9 cellular contexts compared by ENCODE assay signal in the genomic region with DNA sequence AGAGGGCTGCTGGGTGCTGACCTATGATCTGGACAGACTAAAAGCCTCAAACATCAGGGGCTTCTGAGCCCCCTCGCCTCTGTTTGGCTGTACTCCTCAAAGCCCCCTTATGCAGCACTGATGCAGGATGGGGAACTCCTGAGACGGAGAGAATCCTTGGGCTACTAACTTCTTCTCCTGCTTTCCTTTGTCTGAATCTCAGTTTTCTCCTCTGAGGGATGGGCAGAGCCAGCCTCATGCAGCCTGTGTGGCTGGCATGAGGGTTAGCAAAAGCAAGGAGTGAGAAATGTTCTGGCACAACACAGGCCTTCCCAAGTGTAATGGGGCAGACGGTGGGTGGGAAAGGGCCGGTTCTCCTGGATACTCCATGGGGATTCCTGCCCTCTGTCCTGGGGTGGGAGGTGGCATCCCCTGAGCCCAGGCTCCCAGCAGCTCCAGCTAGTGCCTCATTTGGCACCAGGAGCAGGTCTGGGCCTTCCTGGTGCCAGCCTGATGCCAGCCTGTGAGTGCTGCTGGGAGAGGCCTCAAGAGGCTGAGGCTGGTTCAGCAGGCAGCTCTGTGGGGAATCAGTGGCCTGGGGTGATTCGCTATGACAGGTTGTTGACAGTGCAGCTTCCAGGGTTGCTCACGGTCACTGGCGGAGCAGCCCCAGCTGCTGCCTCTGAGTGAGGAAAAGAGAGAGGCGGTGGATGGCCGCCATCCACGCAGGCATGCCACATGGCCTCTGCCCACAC. TPM values are rescaled to one million over a fixed set of nuclear protein-coding genes. Genes with fewer than 3 reads are reported as not detected.
DNase-seq lines count a peak whose midpoint lies in the region; ATAC-seq and TF ChIP-seq lines count a peak whose summit lies in the region.
"Had no signal": no experiment of that assay in that cellular context is flagged by ENCODE, and none has a peak within 500 bp of the region (broad histone marks: within the 10 kb centered on the region; RNA-seq: fewer than 3 reads in every experiment).

No MANE protein-coding gene starts in this region.

- no peak overlapping the region for H2BK15ac ChIP-seq in mesendoderm (replicated peaks; ENCODE audit: low read depth)

- peaks cover 2% of the 10 kb centered on the region for H3K4me1 ChIP-seq in mesendoderm (ENCODE audit: control insufficient read depth, low read depth, low read length)

- no peak overlapping the region for H3K4ac ChIP-seq in mesendoderm (ENCODE audit: low read depth, low read length)

- no peak overlapping the region for H3K23ac ChIP-seq in mesendoderm (ENCODE audit: low read length)

- no peak overlapping the region for H3K4me2 ChIP-seq in mesendoderm (ENCODE audit: low read length)

- WGBS in mesendoderm (ENCODE audit: extremely low coverage, insufficient coverage, low lambda C conversion rate) = no CpG with 5 or more reads among the region's 10 CpGs

- no peak overlapping the region for H3K4me3 ChIP-seq in mesendoderm (ENCODE audit: low read length)

- DNase-seq in NCI-H2171 treated with DMSO at 0.1 percent for 48 hours (lab: John Stamatoyannopoulos, UW) (peak; percentile 44), NCI-H2171 (lab: John Stamatoyannopoulos, UW) (no peak), left ventricle myocardium superior (peak; percentile 80), substantia nigra (lab: John Stamatoyannopoulos, UW) (peak in 16 of 49 donors; percentile 13 to 58 (median 33)), mesendoderm (no peak)
- DNase-seq: NCI-H1930 had no signal

- peak; percentile 86 for ATAC-seq in SK-N-SH treated with all-trans-retinoic acid at 6 μM for 48 hours
- ATAC-seq in left ventricle myocardium superior = peak; percentile 86
- no peak for ATAC-seq in GM21723 (IDR thresholded peaks at IDR 0.05; ENCODE audit: unreplicated experiment)
- no peak for ATAC-seq in HG03039 (IDR thresholded peaks at IDR 0.05; ENCODE audit: unreplicated experiment)

- H3K27ac ChIP-seq in substantia nigra (ENCODE audit: low read depth, low read length, poor library complexity, severe bottlenecking) = peak overlapping the region; percentile 72
- H3K27ac ChIP-seq in mesendoderm (ENCODE audit: low read depth, low read length) = no peak overlapping the region

- peaks cover 1% of the 10 kb centered on the region for H3K79me1 ChIP-seq in mesendoderm (ENCODE audit: low read length)

- no peak overlapping the region for H4K8ac ChIP-seq in mesendoderm (ENCODE audit: low read depth, low read length)

- intact Hi-C loops in left ventricle myocardium superior (cut with micrococcal nuclease) = no loop called here

- no peaks in the 10 kb centered on the region for H3K36me3 ChIP-seq in mesendoderm (ENCODE audit: control insufficient read depth, insufficient read depth, low read length)

- no peak overlapping the region for H2BK5ac ChIP-seq in mesendoderm (ENCODE audit: low read length)

- H2BK120ac ChIP-seq in mesendoderm (ENCODE audit: low read depth, low read length) = no peak overlapping the region

- H3K27me3 ChIP-seq in mesendoderm (ENCODE audit: insufficient read depth, low read length, poor library complexity) = no peaks in the 10 kb centered on the region

- no peak overlapping the region for H3K9ac ChIP-seq in mesendoderm (ENCODE audit: low read length)

- no peak overlapping the region for H4K5ac ChIP-seq in mesendoderm (ENCODE audit: low read length)

- H3K79me2 ChIP-seq in mesendoderm (ENCODE audit: control insufficient read depth, insufficient read depth, low read length) = peaks cover 5% of the 10 kb centered on the region

- H2AK5ac ChIP-seq in mesendoderm (ENCODE audit: low read length) = no peak overlapping the region

- no peak overlapping the region for H3K56ac ChIP-seq in mesendoderm (ENCODE audit: low read length)

- H3K18ac ChIP-seq in mesendoderm (ENCODE audit: low read length) = no peak overlapping the region

TF ChIP-seq in SK-N-SH treated with all-trans-retinoic acid at 6 μM for 48 hours, 23 proteins besides CTCF, POLR2A, EP300 and RAD21:
- TF ChIP-seq, protein P1, sequence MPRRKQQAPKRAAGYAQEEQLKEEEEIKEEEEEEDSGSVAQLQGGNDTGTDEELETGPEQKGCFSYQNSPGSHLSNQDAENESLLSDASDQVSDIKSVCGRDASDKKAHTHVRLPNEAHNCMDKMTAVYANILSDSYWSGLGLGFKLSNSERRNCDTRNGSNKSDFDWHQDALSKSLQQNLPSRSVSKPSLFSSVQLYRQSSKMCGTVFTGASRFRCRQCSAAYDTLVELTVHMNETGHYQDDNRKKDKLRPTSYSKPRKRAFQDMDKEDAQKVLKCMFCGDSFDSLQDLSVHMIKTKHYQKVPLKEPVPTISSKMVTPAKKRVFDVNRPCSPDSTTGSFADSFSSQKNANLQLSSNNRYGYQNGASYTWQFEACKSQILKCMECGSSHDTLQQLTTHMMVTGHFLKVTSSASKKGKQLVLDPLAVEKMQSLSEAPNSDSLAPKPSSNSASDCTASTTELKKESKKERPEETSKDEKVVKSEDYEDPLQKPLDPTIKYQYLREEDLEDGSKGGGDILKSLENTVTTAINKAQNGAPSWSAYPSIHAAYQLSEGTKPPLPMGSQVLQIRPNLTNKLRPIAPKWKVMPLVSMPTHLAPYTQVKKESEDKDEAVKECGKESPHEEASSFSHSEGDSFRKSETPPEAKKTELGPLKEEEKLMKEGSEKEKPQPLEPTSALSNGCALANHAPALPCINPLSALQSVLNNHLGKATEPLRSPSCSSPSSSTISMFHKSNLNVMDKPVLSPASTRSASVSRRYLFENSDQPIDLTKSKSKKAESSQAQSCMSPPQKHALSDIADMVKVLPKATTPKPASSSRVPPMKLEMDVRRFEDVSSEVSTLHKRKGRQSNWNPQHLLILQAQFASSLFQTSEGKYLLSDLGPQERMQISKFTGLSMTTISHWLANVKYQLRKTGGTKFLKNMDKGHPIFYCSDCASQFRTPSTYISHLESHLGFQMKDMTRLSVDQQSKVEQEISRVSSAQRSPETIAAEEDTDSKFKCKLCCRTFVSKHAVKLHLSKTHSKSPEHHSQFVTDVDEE (CRISPR knock-in tag; IDR thresholded peaks at IDR 0.05) = no peak
- TF ChIP-seq ARNTL (CRISPR knock-in tag; IDR thresholded peaks at IDR 0.05; ENCODE audit: borderline replicate concordance, low read depth) (no peak), CSDC2 (CRISPR knock-in tag; IDR thresholded peaks at IDR 0.05) (no peak), ZNF565 (CRISPR knock-in tag; conservative IDR thresholded peaks at IDR 0.05; ENCODE audit: low read depth) (no peak), ZFP3 (CRISPR knock-in tag; IDR thresholded peaks at IDR 0.05) (peak; percentile 92)

RNA-seq across cellular contexts. Expression of a gene that starts 4.0 kb away (rescaled TPM):
- total RNA-seq in left ventricle myocardium superior = 46.7 TPM
- polyA plus RNA-seq in mesendoderm (2013, experiment 1 of 2) = 134 TPM
- polyA plus RNA-seq in mesendoderm (2013, experiment 2 of 2) = 139 TPM

Comparison
In these comparisons a context has a peak if more than half of its experiments do, and no peak if none do; other contexts are left out.
1. DNase-seq: peak in NCI-H2171 treated with DMSO at 0.1 percent for 48 hours (single experiment) and left ventricle myocardium superior (single experiment); none in NCI-H2171 (single experiment) and mesendoderm (single experiment).
2. ATAC-seq: peak in SK-N-SH treated with all-trans-retinoic acid at 6 μM for 48 hours (single experiment) and left ventricle myocardium superior (single experiment); none in GM21723 (single experiment) and HG03039 (single experiment).